Comparison of ENCODE assay signal across 2 cellular contexts in the genomic region with DNA sequence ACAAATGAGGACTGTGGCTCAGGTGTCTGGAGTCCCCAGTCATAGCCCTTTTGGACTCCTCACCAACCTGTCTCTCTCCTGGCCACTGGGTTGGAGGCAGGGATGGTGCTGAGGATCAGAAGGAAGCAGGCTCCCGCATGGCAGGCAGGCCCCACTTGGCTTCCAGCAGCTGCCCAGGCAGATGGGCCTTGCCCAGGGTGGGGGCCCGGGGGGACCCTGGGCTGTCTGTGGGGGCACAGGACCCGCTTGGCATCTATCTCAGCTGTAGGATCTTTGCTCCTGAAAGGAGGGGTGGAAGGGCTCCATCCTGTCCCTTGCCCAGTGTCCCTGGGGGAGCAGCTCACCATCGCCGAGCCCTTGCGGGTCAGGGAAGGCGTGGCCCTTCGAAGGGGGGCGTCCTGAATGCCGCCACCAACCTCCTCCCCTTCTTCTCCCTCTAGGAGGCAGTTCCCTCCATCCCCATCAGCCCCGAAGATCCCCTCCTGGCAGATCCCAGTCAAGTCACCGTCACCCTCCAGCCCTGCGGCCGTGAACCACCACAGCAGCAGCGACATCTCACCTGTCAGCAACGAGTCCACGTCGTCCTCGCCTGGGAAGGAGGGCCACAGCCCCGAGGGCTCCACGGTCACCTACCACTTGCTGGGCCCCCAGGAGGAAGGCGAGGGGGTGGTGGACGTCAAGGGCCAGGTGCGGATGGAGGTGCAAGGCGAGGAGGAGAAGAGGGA.
TF ChIP-seq lines count a peak whose summit lies in the region.

No MANE protein-coding gene starts in this region.

TF ChIP-seq in SK-N-SH, 30 proteins besides CTCF, POLR2A, EP300 and RAD21:
- TF ChIP-seq, protein P1, sequence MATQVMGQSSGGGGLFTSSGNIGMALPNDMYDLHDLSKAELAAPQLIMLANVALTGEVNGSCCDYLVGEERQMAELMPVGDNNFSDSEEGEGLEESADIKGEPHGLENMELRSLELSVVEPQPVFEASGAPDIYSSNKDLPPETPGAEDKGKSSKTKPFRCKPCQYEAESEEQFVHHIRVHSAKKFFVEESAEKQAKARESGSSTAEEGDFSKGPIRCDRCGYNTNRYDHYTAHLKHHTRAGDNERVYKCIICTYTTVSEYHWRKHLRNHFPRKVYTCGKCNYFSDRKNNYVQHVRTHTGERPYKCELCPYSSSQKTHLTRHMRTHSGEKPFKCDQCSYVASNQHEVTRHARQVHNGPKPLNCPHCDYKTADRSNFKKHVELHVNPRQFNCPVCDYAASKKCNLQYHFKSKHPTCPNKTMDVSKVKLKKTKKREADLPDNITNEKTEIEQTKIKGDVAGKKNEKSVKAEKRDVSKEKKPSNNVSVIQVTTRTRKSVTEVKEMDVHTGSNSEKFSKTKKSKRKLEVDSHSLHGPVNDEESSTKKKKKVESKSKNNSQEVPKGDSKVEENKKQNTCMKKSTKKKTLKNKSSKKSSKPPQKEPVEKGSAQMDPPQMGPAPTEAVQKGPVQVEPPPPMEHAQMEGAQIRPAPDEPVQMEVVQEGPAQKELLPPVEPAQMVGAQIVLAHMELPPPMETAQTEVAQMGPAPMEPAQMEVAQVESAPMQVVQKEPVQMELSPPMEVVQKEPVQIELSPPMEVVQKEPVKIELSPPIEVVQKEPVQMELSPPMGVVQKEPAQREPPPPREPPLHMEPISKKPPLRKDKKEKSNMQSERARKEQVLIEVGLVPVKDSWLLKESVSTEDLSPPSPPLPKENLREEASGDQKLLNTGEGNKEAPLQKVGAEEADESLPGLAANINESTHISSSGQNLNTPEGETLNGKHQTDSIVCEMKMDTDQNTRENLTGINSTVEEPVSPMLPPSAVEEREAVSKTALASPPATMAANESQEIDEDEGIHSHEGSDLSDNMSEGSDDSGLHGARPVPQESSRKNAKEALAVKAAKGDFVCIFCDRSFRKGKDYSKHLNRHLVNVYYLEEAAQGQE (IDR thresholded peaks at IDR 0.05; ENCODE audit: low read depth, low read length), result no peak
- TF ChIP-seq YY1 (IDR thresholded peaks at IDR 0.05; ENCODE audit: low read depth), result no peak

TF ChIP-seq in SK-N-SH treated with all-trans-retinoic acid at 6 μM for 48 hours, 23 proteins besides CTCF, POLR2A, EP300 and RAD21 (continued from another document):
- TF ChIP-seq, protein P2, sequence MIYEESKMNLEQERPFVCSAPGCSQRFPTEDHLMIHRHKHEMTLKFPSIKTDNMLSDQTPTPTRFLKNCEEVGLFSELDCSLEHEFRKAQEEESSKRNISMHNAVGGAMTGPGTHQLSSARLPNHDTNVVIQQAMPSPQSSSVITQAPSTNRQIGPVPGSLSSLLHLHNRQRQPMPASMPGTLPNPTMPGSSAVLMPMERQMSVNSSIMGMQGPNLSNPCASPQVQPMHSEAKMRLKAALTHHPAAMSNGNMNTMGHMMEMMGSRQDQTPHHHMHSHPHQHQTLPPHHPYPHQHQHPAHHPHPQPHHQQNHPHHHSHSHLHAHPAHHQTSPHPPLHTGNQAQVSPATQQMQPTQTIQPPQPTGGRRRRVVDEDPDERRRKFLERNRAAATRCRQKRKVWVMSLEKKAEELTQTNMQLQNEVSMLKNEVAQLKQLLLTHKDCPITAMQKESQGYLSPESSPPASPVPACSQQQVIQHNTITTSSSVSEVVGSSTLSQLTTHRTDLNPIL (CRISPR knock-in tag; IDR thresholded peaks at IDR 0.05; ENCODE audit: low read depth), result no peak
- TF ChIP-seq RARB (CRISPR knock-in tag; IDR thresholded peaks at IDR 0.05) (no peak), ZC3H10 (CRISPR knock-in tag; IDR thresholded peaks at IDR 0.05) (no peak), BACH2 (CRISPR knock-in tag; IDR thresholded peaks at IDR 0.05; ENCODE audit: borderline replicate concordance) (no peak), ZNF565 (CRISPR knock-in tag; conservative IDR thresholded peaks at IDR 0.05; ENCODE audit: low read depth) (no peak), ESRRG (CRISPR knock-in tag; IDR thresholded peaks at IDR 0.05) (no peak)
- TF ChIP-seq, protein P3, sequence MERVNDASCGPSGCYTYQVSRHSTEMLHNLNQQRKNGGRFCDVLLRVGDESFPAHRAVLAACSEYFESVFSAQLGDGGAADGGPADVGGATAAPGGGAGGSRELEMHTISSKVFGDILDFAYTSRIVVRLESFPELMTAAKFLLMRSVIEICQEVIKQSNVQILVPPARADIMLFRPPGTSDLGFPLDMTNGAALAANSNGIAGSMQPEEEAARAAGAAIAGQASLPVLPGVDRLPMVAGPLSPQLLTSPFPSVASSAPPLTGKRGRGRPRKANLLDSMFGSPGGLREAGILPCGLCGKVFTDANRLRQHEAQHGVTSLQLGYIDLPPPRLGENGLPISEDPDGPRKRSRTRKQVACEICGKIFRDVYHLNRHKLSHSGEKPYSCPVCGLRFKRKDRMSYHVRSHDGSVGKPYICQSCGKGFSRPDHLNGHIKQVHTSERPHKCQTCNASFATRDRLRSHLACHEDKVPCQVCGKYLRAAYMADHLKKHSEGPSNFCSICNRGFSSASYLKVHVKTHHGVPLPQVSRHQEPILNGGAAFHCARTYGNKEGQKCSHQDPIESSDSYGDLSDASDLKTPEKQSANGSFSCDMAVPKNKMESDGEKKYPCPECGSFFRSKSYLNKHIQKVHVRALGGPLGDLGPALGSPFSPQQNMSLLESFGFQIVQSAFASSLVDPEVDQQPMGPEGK (CRISPR knock-in tag; IDR thresholded peaks at IDR 0.05; ENCODE audit: borderline replicate concordance), result no peak
